ENCODE assay signal across 1 cellular context in genomic region chr19:6279931-6280591, GRCh38.
TF ChIP-seq lines count a peak whose summit lies in the region.

TSS of gene MLLT1 (minus strand) at chr19:6279975. CDS start at chr19:6279784, 191 bp downstream.

TF ChIP-seq in HepG2, 621 proteins besides CTCF, POLR2A, EP300 and RAD21 (continued from another document and continues in another):
- TF ChIP-seq HNF4G (IDR thresholded peaks at IDR 0.05; ENCODE audit: borderline replicate concordance, low read depth, low read length), result no peak
- TF ChIP-seq HNF4G (CRISPR knock-in tag; IDR thresholded peaks at IDR 0.05; ENCODE audit: borderline replicate concordance, low read depth), result no peak
- no peak for TF ChIP-seq GTF2F1 (IDR thresholded peaks at IDR 0.05; ENCODE audit: low read length)
- TF ChIP-seq NFKB2 (CRISPR knock-in tag; IDR thresholded peaks at IDR 0.05; ENCODE audit: borderline replicate concordance), result 0 out of 2 replicates have a peak, but pooled peaks have one; percentile 60
- no peak for TF ChIP-seq KAT7 (CRISPR knock-in tag; IDR thresholded peaks at IDR 0.05; ENCODE audit: borderline replicate concordance)
- no peak for TF ChIP-seq ZBTB21 (CRISPR knock-in tag; IDR thresholded peaks at IDR 0.05)
- no peak for TF ChIP-seq KDM4B (CRISPR knock-in tag; IDR thresholded peaks at IDR 0.05)
- no peak for TF ChIP-seq FOXP1 (IDR thresholded peaks at IDR 0.05)
- no peak for TF ChIP-seq FOXP1 (CRISPR knock-in tag; IDR thresholded peaks at IDR 0.05)
- no peak for TF ChIP-seq XRCC5 (optimal IDR thresholded peaks at IDR 0.05; ENCODE audit: low read length)
- TF ChIP-seq ZNF572 (CRISPR knock-in tag; IDR thresholded peaks at IDR 0.05), result no peak
- no peak for TF ChIP-seq ZNF225 (CRISPR knock-in tag; IDR thresholded peaks at IDR 0.05)
- TF ChIP-seq ZHX1 (CRISPR knock-in tag; IDR thresholded peaks at IDR 0.05; ENCODE audit: low read depth), result no peak
- TF ChIP-seq ATF7 (IDR thresholded peaks at IDR 0.05), result no peak
- TF ChIP-seq ATF7 (CRISPR knock-in tag; IDR thresholded peaks at IDR 0.05), result 0 out of 2 replicates have a peak, but pooled peaks have one; percentile 31
- TF ChIP-seq ZNF230 (CRISPR knock-in tag; IDR thresholded peaks at IDR 0.05), result peak; percentile 47; the same call in 1 of the 2 replicates
- TF ChIP-seq HNRNPH1 (optimal IDR thresholded peaks at IDR 0.05; ENCODE audit: low read depth, low read length), result no peak
- no peak for TF ChIP-seq ATF1 (CRISPR knock-in tag; IDR thresholded peaks at IDR 0.05)
- TF ChIP-seq ZNF629 (CRISPR knock-in tag; conservative IDR thresholded peaks at IDR 0.05), result no peak
- TF ChIP-seq ZNF121 (CRISPR knock-in tag; IDR thresholded peaks at IDR 0.05), result 0 out of 2 replicates have a peak, but pooled peaks have one; percentile 20
- peak; percentile 54 for TF ChIP-seq ZSCAN31 (CRISPR knock-in tag; IDR thresholded peaks at IDR 0.05; ENCODE audit: low read depth)
- 0 out of 2 replicates have a peak, but pooled peaks have one; percentile 57 for TF ChIP-seq ZNF335 (CRISPR knock-in tag; IDR thresholded peaks at IDR 0.05)
- no peak; the same call in 1 of the 2 replicates for TF ChIP-seq ZNF136 (CRISPR knock-in tag; IDR thresholded peaks at IDR 0.05; ENCODE audit: low read depth)
- TF ChIP-seq NR1H2 (CRISPR knock-in tag; IDR thresholded peaks at IDR 0.05; ENCODE audit: borderline replicate concordance, low read depth), result peak; percentile 49; the same call in 1 of the 2 replicates
- no peak; the same call in 1 of the 2 replicates for TF ChIP-seq ZNF816 (CRISPR knock-in tag; IDR thresholded peaks at IDR 0.05; ENCODE audit: borderline replicate concordance)
- no peak for TF ChIP-seq HDAC6 (IDR thresholded peaks at IDR 0.05; ENCODE audit: low read depth, low read length)
- no peak for TF ChIP-seq FIP1L1 (IDR thresholded peaks at IDR 0.05; ENCODE audit: borderline replicate concordance, insufficient read depth, low read depth, low read length)
- no peak for TF ChIP-seq TEF (CRISPR knock-in tag; IDR thresholded peaks at IDR 0.05)
- no peak for TF ChIP-seq ELF3 (CRISPR knock-in tag; IDR thresholded peaks at IDR 0.05)
- no peak for TF ChIP-seq PAF1 (CRISPR knock-in tag; IDR thresholded peaks at IDR 0.05)
- no peak for TF ChIP-seq MTF2 (CRISPR knock-in tag; IDR thresholded peaks at IDR 0.05; ENCODE audit: borderline replicate concordance)
- no peak for TF ChIP-seq ZNF260 (CRISPR knock-in tag; IDR thresholded peaks at IDR 0.05; ENCODE audit: borderline replicate concordance, low read depth)
- TF ChIP-seq SNAPC2 (CRISPR knock-in tag; IDR thresholded peaks at IDR 0.05), result no peak
- TF ChIP-seq ATF6 (CRISPR knock-in tag; conservative IDR thresholded peaks at IDR 0.05), result peak; percentile 72; the same call in 1 of the 2 replicates
- TF ChIP-seq ELF4 (CRISPR knock-in tag; IDR thresholded peaks at IDR 0.05; ENCODE audit: borderline replicate concordance), result no peak
- TF ChIP-seq RFX5 (IDR thresholded peaks at IDR 0.05; ENCODE audit: low read depth, low read length), result no peak
- TF ChIP-seq NKX3-1 (CRISPR knock-in tag; IDR thresholded peaks at IDR 0.05), result no peak
- TF ChIP-seq ZIK1 (CRISPR knock-in tag; IDR thresholded peaks at IDR 0.05; ENCODE audit: borderline replicate concordance, low read depth), result peak; percentile 80; the same call in 1 of the 2 replicates
- no peak for TF ChIP-seq GMEB2 (CRISPR knock-in tag; IDR thresholded peaks at IDR 0.05; ENCODE audit: low read depth)
- peak; percentile 76 for TF ChIP-seq SPEN (CRISPR knock-in tag; IDR thresholded peaks at IDR 0.05; ENCODE audit: low read depth)
- TF ChIP-seq ZNF782 (CRISPR knock-in tag; IDR thresholded peaks at IDR 0.05; ENCODE audit: borderline replicate concordance), result peak; percentile 74; the same call in 1 of the 2 replicates
- no peak for TF ChIP-seq NFE2 (CRISPR knock-in tag; IDR thresholded peaks at IDR 0.05)
- no peak for TF ChIP-seq FOXJ3 (CRISPR knock-in tag; IDR thresholded peaks at IDR 0.05; ENCODE audit: borderline replicate concordance)
- no peak for TF ChIP-seq SRSF1 (optimal IDR thresholded peaks at IDR 0.05; ENCODE audit: low read depth, low read length)
- 0 out of 2 replicates have a peak, but pooled peaks have one; percentile 21 for TF ChIP-seq ZFP91 (CRISPR knock-in tag; IDR thresholded peaks at IDR 0.05; ENCODE audit: borderline replicate concordance)
- TF ChIP-seq CENPBD1 (CRISPR knock-in tag; IDR thresholded peaks at IDR 0.05; ENCODE audit: borderline replicate concordance, low read depth), result no peak; the same call in 1 of the 2 replicates
- 0 out of 2 replicates have a peak, but pooled peaks have one; percentile 57 for TF ChIP-seq ZNF576 (CRISPR knock-in tag; IDR thresholded peaks at IDR 0.05)
- peak; percentile 60; the same call in 1 of the 2 replicates for TF ChIP-seq ZNF564 (CRISPR knock-in tag; IDR thresholded peaks at IDR 0.05)
- TF ChIP-seq THAP7 (CRISPR knock-in tag; IDR thresholded peaks at IDR 0.05), result no peak
- TF ChIP-seq TBP (CRISPR knock-in tag; IDR thresholded peaks at IDR 0.05), result no peak
- peak; percentile 63; the same call in 1 of the 2 replicates for TF ChIP-seq ZNF451 (CRISPR knock-in tag; IDR thresholded peaks at IDR 0.05)
- TF ChIP-seq ZFX (CRISPR knock-in tag; IDR thresholded peaks at IDR 0.05; ENCODE audit: low read depth), result peak; percentile 53
- no peak; the same call in 1 of the 2 replicates for TF ChIP-seq TARDBP (CRISPR knock-in tag; IDR thresholded peaks at IDR 0.05)
- no peak for TF ChIP-seq RBM39 (IDR thresholded peaks at IDR 0.05; ENCODE audit: low read depth, low read length, poor library complexity, severe bottlenecking)
- TF ChIP-seq SIX1 (CRISPR knock-in tag; IDR thresholded peaks at IDR 0.05; ENCODE audit: borderline replicate concordance), result no peak
- TF ChIP-seq ARNT (IDR thresholded peaks at IDR 0.05), result no peak
- no peak for TF ChIP-seq TIGD3 (CRISPR knock-in tag; IDR thresholded peaks at IDR 0.05; ENCODE audit: borderline replicate concordance)
- peak; percentile 39; the same call in 1 of the 2 replicates for TF ChIP-seq HOXD1 (CRISPR knock-in tag; IDR thresholded peaks at IDR 0.05)
- TF ChIP-seq MEF2D (CRISPR knock-in tag; IDR thresholded peaks at IDR 0.05), result 0 out of 2 replicates have a peak, but pooled peaks have one; percentile 29
- TF ChIP-seq TRIM22 (IDR thresholded peaks at IDR 0.05), result no peak
- no peak for TF ChIP-seq CHCHD3 (CRISPR knock-in tag; IDR thresholded peaks at IDR 0.05)
- TF ChIP-seq TERF1 (CRISPR knock-in tag; IDR thresholded peaks at IDR 0.05), result no peak
